Comparison of ENCODE assay signal across 18 cellular contexts in genomic region chr1:208221291-208221622, GRCh38. TPM values are rescaled to one million over a fixed set of nuclear protein-coding genes. Genes with fewer than 3 reads are reported as not detected.
DNase-seq lines count a peak whose midpoint lies in the region; ATAC-seq and TF ChIP-seq lines count a peak whose summit lies in the region.
"Had no signal": no experiment of that assay in that cellular context is flagged by ENCODE, and none has a peak within 500 bp of the region (broad histone marks: within the 10 kb centered on the region; RNA-seq: fewer than 3 reads in every experiment).

No MANE protein-coding gene starts in this region.

- H3K23ac ChIP-seq in IMR-90 (ENCODE audit: low read depth, low read length): peak overlapping the region; percentile 71; the same call in 1 of the 2 replicates

- no peaks in the 10 kb centered on the region for H3K36me3 ChIP-seq in IMR-90 (ENCODE audit: control insufficient read depth, insufficient read depth, low read length)
- peaks cover 13% of the 10 kb centered on the region for H3K36me3 ChIP-seq in SJCRH30
- peaks cover 41% of the 10 kb centered on the region for H3K36me3 ChIP-seq in skeletal muscle satellite cell (ENCODE audit: insufficient read depth, low read length)

- peak overlapping the region; percentile 77 for H3K14ac ChIP-seq in IMR-90 (replicated peaks; ENCODE audit: low read depth, low read length)

- H3K4me1 ChIP-seq in IMR-90 (ENCODE audit: control insufficient read depth, insufficient read depth, low read length) (peaks cover 26% of the 10 kb centered on the region), SJCRH30 (peaks cover 57% of the 10 kb centered on the region), right cardiac atrium (ENCODE audit: control insufficient read depth, insufficient read depth, low read length) (peaks cover 21% of the 10 kb centered on the region), skeletal muscle satellite cell (ENCODE audit: control insufficient read depth, insufficient read depth, low read length) (peaks cover 92% of the 10 kb centered on the region)

- peak overlapping the region; percentile 87; the same call in 1 of the 3 replicates for H2BK15ac ChIP-seq in IMR-90 (ENCODE audit: low read depth, low read length)

- H3K9me1 ChIP-seq in IMR-90 (ENCODE audit: insufficient read depth, low read length): peaks cover 42% of the 10 kb centered on the region

- TF ChIP-seq RAD21 in IMR-90 (IDR thresholded peaks at IDR 0.05; ENCODE audit: low read length): no peak

- TF ChIP-seq CTCF in IMR-90 (conservative IDR thresholded peaks at IDR 0.05; ENCODE audit: low read depth, low read length): no peak

- H3K9me3 ChIP-seq in IMR-90 (ENCODE audit: control insufficient read depth, insufficient read depth, low read length) (no peaks in the 10 kb centered on the region), SJCRH30 (replicated peaks) (no peaks in the 10 kb centered on the region), right cardiac atrium (ENCODE audit: control insufficient read depth, low read length) (no peaks in the 10 kb centered on the region), skeletal muscle satellite cell (replicated peaks; ENCODE audit: low read length) (no peaks in the 10 kb centered on the region)
- H3K9me3 ChIP-seq: mucosa of descending colon had no signal

- H2BK5ac ChIP-seq in IMR-90 (ENCODE audit: low read depth, low read length, poor library complexity, severe bottlenecking): peak overlapping the region; percentile 64

- H3K9ac ChIP-seq in IMR-90 (ENCODE audit: low read depth, low read length): no peak overlapping the region
- peak overlapping the region; percentile 46 for H3K9ac ChIP-seq in skeletal muscle satellite cell (ENCODE audit: low read depth, low read length)

- in situ Hi-C loops in IMR-90 (cut with MboI; ENCODE audit: low sequenced_read_pairs): no loop called here

- H3K4ac ChIP-seq in IMR-90 (ENCODE audit: low read depth, low read length): peak overlapping the region; percentile 94

- peak overlapping the region; percentile 90 for H2AK9ac ChIP-seq in IMR-90 (replicated peaks; ENCODE audit: low read depth, low read length, poor library complexity)

- H2BK120ac ChIP-seq in IMR-90 (ENCODE audit: low read depth, low read length): peak overlapping the region; percentile 96

- CTCF ChIA-PET in IMR-90 (lab: Yijun Ruan, JAX): interaction anchor here (1.1 to 1.3 kb wide), 2 partner anchors 17 to 199 kb away, joined by 3 read pairs; no protein-coding TSS in a partner anchor

- H3K79me1 ChIP-seq in IMR-90 (ENCODE audit: low read depth in 1 of 2, low read length in 2 of 2): peaks cover 0 to 57% of the 10 kb centered on the region in 2 experiments; a peak in 3 of 4 replicates

- peak overlapping the region; percentile 36; the same call in 1 of the 2 replicates for H4K91ac ChIP-seq in IMR-90 (ENCODE audit: insufficient read depth, low read depth, low read length)

- WGBS in IMR-90 (ENCODE audit: extremely low coverage in 2 of 2, insufficient read length in 1 of 2), 2 experiments: no CpG with 5 or more reads among the region's 1 CpG
- WGBS in right cardiac atrium: 48% methylated on average over 1 of the region's 1 CpG

- H4K8ac ChIP-seq in IMR-90 (ENCODE audit: low read depth in 2 of 2, low read length in 2 of 2): peak overlapping the region in 1 of 2 experiments; percentile 65; a peak in 2 of 4 replicates

- 0 out of 2 replicates have a peak overlapping the region, but pooled peaks have one; percentile 33 for H3K56ac ChIP-seq in IMR-90 (ENCODE audit: extremely low read depth, insufficient read depth, low read length)

- peak overlapping the region; percentile 26; the same call in 1 of the 2 replicates for H2BK20ac ChIP-seq in IMR-90 (ENCODE audit: low read depth, low read length)

- H4K20me1 ChIP-seq in IMR-90 (ENCODE audit: insufficient read depth, low read length): no peaks in the 10 kb centered on the region

- H3K27ac ChIP-seq in IMR-90 (ENCODE audit: insufficient read depth, low read length): no peak overlapping the region
- no peak overlapping the region; the same call in 1 of the 2 replicates for H3K27ac ChIP-seq in SJCRH30
- H3K27ac ChIP-seq in right cardiac atrium (ENCODE audit: low read length): peak overlapping the region; percentile 50
- H3K27ac ChIP-seq: HL-60 had no signal

- no peak overlapping the region for H3K4me2 ChIP-seq in IMR-90 (ENCODE audit: low read depth, low read length)
- H3K4me2 ChIP-seq in skeletal muscle satellite cell (ENCODE audit: low read length): peak overlapping the region; percentile 13

- intact Hi-C loops in IMR-90 (cut with micrococcal nuclease): no loop called here
- intact Hi-C loops in right cardiac atrium (cut with DNase I): no loop called here

- H2AFZ ChIP-seq in IMR-90 (replicated peaks; ENCODE audit: low read length, poor library complexity): peak overlapping the region; percentile 75

- DNase-seq in IMR-90: no peak
- DNase-seq in SJCRH30: peak; percentile 68 to 80
- peak in 1 of 3 donors; percentile 59 for DNase-seq in right cardiac atrium
- DNase-seq in stimulated activated CD4-positive, alpha-beta T cell treated with anti-CD3 and anti-CD28 coated beads, Interleukin-4, amount 100 ng/mL, for 24 hours: no peak
- DNase-seq in DMS 273 (lab: John Stamatoyannopoulos, UW; ENCODE audit: unreplicated experiment): no peak
- DNase-seq: activated CD4-positive, alpha-beta T cell treated with anti-CD3 and anti-CD28 coated beads for 4 hours; activated CD8-positive, alpha-beta memory T cell treated with anti-CD3 and anti-CD28 coated beads, Interleukin-2, amount 50 U/mL, for 4 hours; activated effector memory CD4-positive, alpha-beta T cell treated with anti-CD3 and anti-CD28 coated beads, Interleukin-2, amount 50 U/mL, for 16 hours; amygdala; cerebellar nuclear complex; effector memory CD8-positive, alpha-beta T cell; H7; mucosa of descending colon; NCI-H1048; NCI-H2107 had no signal

- H3K27me3 ChIP-seq in IMR-90 (ENCODE audit: control insufficient read depth, insufficient read depth, low read length): no peaks in the 10 kb centered on the region
- no peaks in the 10 kb centered on the region for H3K27me3 ChIP-seq in SJCRH30
- H3K27me3 ChIP-seq in right cardiac atrium (ENCODE audit: control insufficient read depth, insufficient read depth): no peaks in the 10 kb centered on the region
- H3K27me3 ChIP-seq in skeletal muscle satellite cell (ENCODE audit: control insufficient read depth, insufficient read depth, low read length): no peaks in the 10 kb centered on the region

- H3K4me3 ChIP-seq in IMR-90 (ENCODE audit: insufficient read depth, low read depth, low read length) (no peak overlapping the region), SJCRH30 (no peak overlapping the region), right cardiac atrium (ENCODE audit: low read length) (no peak overlapping the region), skeletal muscle satellite cell (ENCODE audit: low read length) (no peak overlapping the region)
- H3K4me3 ChIP-seq: mucosa of descending colon had no signal

- no peak for TF ChIP-seq POLR2A in IMR-90 (IDR thresholded peaks at IDR 0.05; ENCODE audit: low read depth, low read length)

- no peak overlapping the region for H3K18ac ChIP-seq in IMR-90 (ENCODE audit: low read depth, low read length)

- BruUV-seq in IMR-90 (replicated peaks; lab: Mats Ljungman, UMichigan): no TSS peak

- ATAC-seq in IMR-90 (ENCODE audit: low read depth) (no peak; the same call in 1 of the 2 replicates), right cardiac atrium (no peak), GM21360 (IDR thresholded peaks at IDR 0.05; ENCODE audit: unreplicated experiment) (no peak)
- ATAC-seq: effector memory CD8-positive, alpha-beta T cell had no signal

- peak overlapping the region; percentile 91 for H2AK5ac ChIP-seq in IMR-90 (ENCODE audit: low read depth, low read length)

- POLR2A ChIA-PET in IMR-90 (lab: Charles Lee; ENCODE audit: unreplicated experiment): interaction anchor here (0.6 kb wide), 1 partner anchor 177 kb away, joined by 4 read pairs; no protein-coding TSS in a partner anchor

- no peak overlapping the region for H4K5ac ChIP-seq in IMR-90 (ENCODE audit: low read depth, low read length)

- dilution Hi-C loops in IMR-90 (cut with HindIII; ENCODE audit: low sequenced_read_pairs, unreplicated experiment): no loop called here

TF ChIP-seq in IMR-90, 13 proteins besides CTCF, POLR2A, EP300 and RAD21 (continues in another document):
- TF ChIP-seq CHD1 (IDR thresholded peaks at IDR 0.05; ENCODE audit: low read depth, low read length) (no peak), MAZ (IDR thresholded peaks at IDR 0.05; ENCODE audit: borderline replicate concordance, low read depth, low read length) (no peak), BHLHE40 (IDR thresholded peaks at IDR 0.05; ENCODE audit: low read depth, low read length) (no peak), MXI1 (IDR thresholded peaks at IDR 0.05; ENCODE audit: borderline replicate concordance, low read depth, low read length) (no peak), RCOR1 (IDR thresholded peaks at IDR 0.05; ENCODE audit: insufficient replicate concordance, low read length) (no peak), USF2 (IDR thresholded peaks at IDR 0.05; ENCODE audit: low read depth, low read length) (no peak), NFE2L2 (IDR thresholded peaks at IDR 0.05; ENCODE audit: low read depth, low read length) (no peak), CEBPB (IDR thresholded peaks at IDR 0.05; ENCODE audit: low read depth, low read length) (no peak), FOS (IDR thresholded peaks at IDR 0.05; ENCODE audit: low read depth, low read length) (no peak), RFX5 (IDR thresholded peaks at IDR 0.05; ENCODE audit: low read depth, low read length) (no peak)

RNA-seq across cellular contexts. Expression of gene PLXNA2, which starts 22.9 kb away (rescaled TPM):
- total RNA-seq in IMR-90 (2012; rRNA removed): 0.56 and 0.72 TPM in 2 replicates
- 1.1 and 1.2 TPM in 2 replicates for polyA plus RNA-seq in IMR-90 (2012; rRNA removed)
- polyA plus RNA-seq in IMR-90 (2012; cell fraction: cytosol; rRNA removed): 0.45 and 0.59 TPM in 2 replicates
- polyA plus RNA-seq in IMR-90 (2012; cell fraction: nucleus; rRNA removed; ENCODE audit: low replicate concordance): 3.2 and 3.3 TPM in 2 replicates
- total RNA-seq in SJCRH30 (2014; rRNA removed; shearing (Covaris generic)): 26.2 and 34.8 TPM in 2 replicates
- 10 to 100 TPM; 16.2 to 26.6 (median 16.8) TPM for total RNA-seq in right cardiac atrium
- 7.3 TPM for polyA plus RNA-seq in right cardiac atrium
- total RNA-seq in skeletal muscle satellite cell (2012; rRNA removed): 13.4 and 18.3 TPM in 2 replicates

Comparison
In these comparisons a context has a peak if more than half of its experiments do, and no peak if none do; other contexts are left out.
1. DNase-seq: peak in SJCRH30 (2 of 2); none in IMR-90 (single experiment), stimulated activated CD4-positive, alpha-beta T cell treated with anti-CD3 and anti-CD28 coated beads, Interleukin-4, amount 100 ng/mL, for 24 hours (single experiment) and DMS 273 (single experiment).
2. RNA of gene PLXNA2, which starts 22.9 kb away (total RNA-seq): 26.2 to 34.8 TPM in SJCRH30 and 16.2 to 26.6 TPM in right cardiac atrium; 0.56 to 0.72 TPM in IMR-90; every median in the first group is over 10 times any median in the second.